Comparison of ENCODE assay signal across 20 cellular contexts in the genomic region with DNA sequence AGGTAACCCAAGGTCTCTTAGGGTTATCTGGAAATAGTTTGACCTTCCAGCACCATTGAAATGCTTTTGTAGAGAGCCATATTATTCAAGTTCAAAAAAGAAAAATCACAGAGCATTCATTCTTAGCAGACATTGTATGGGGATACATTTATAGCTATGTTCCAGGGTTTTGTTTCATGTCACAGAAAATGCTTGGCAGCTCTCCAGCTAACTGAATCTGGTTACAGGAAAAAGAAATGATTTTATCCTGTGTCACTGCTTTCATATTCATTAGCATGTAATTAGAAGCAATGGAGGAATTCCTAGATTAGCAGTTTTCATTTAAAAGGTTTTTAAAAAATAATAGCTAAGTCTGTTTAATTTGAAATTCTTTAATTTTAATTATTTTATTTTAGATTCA. TPM values are rescaled to one million over a fixed set of nuclear protein-coding genes. Genes with fewer than 3 reads are reported as not detected.
DNase-seq lines count a peak whose midpoint lies in the region; ATAC-seq lines count a peak whose summit lies in the region.
"Had no signal": no experiment of that assay in that cellular context is flagged by ENCODE, and none has a peak within 500 bp of the region (broad histone marks: within the 10 kb centered on the region; RNA-seq: fewer than 3 reads in every experiment).

No MANE protein-coding gene starts in this region.

- no peak for ATAC-seq in activated CD4-positive, alpha-beta T cell treated with anti-CD3 and anti-CD28 coated beads for 36 hours
- ATAC-seq: gastroesophageal sphincter; HepG2; left lung; stimulated activated effector memory CD8-positive, alpha-beta T cell treated with anti-CD3 and anti-CD28 coated beads, Interleukin-12 subunit alpha, Interleukin-12 subunit beta, amount 100 ng/mL, for 72 hours had no signal

- no peaks in the 10 kb centered on the region for H3K36me3 Mint-ChIP-seq in activated CD4-positive, alpha-beta T cell treated with anti-CD3 and anti-CD28 coated beads for 36 hours (ENCODE audit: low read depth)
- H3K36me3 Mint-ChIP-seq: stimulated activated effector memory CD8-positive, alpha-beta T cell treated with anti-CD3 and anti-CD28 coated beads, Interleukin-12 subunit alpha, Interleukin-12 subunit beta, amount 100 ng/mL, for 72 hours had no signal

- DNase-seq in activated CD4-positive, alpha-beta T cell treated with anti-CD3 and anti-CD28 coated beads for 36 hours = peak; percentile 42
- no peak for DNase-seq in activated CD4-positive, alpha-beta T cell treated with anti-CD3 and anti-CD28 coated beads, Interleukin-2, amount 50 U/mL, for 48 hours
- DNase-seq in NCI-H2107 treated with DMSO at 0.1 percent for 48 hours (lab: John Stamatoyannopoulos, UW; ENCODE audit: unreplicated experiment) = peak; percentile 38
- peak; percentile 32 for DNase-seq in cerebellar cortex (ENCODE audit: low spot score)
- DNase-seq in middle frontal gyrus (ENCODE audit: extremely low spot score, low spot score) = peak; percentile 46
- DNase-seq in mesenteric fat pad (ENCODE audit: low spot score) = no peak
- DNase-seq in stimulated activated CD4-positive, alpha-beta T cell treated with anti-CD3 and anti-CD28 coated beads, Interleukin-1b, Interleukin-23, amount 100 ng/mL, for 48 hours = no peak
- no peak for DNase-seq in central memory CD4-positive, alpha-beta T cell
- DNase-seq: activated CD4-positive, alpha-beta T cell treated with anti-CD3 and anti-CD28 coated beads for 1 hour; activated gamma-delta T cell treated with Interleukin-2 at 50 U/mL for 16 hours; CD4-positive, alpha-beta T cell; GOT3; left lung; MM.1S; NCI-H2081 treated with DMSO at 0.1 percent for 48 hours; NK-92 treated with Interleukin-12 subunit alpha and Interleukin-12 subunit beta, amount 100 ng/mL, for 24 hours; thyroid gland had no signal

- H3K4me1 Mint-ChIP-seq in activated CD4-positive, alpha-beta T cell treated with anti-CD3 and anti-CD28 coated beads for 36 hours = no peaks in the 10 kb centered on the region
- H3K4me1 Mint-ChIP-seq: stimulated activated effector memory CD8-positive, alpha-beta T cell treated with anti-CD3 and anti-CD28 coated beads, Interleukin-12 subunit alpha, Interleukin-12 subunit beta, amount 100 ng/mL, for 72 hours had no signal

- POLR2A ChIA-PET in activated CD4-positive, alpha-beta T cell treated with anti-CD3 and anti-CD28 coated beads for 36 hours (lab: Charles Lee) = no interaction called here

- no peak overlapping the region for H3K4me3 Mint-ChIP-seq in activated CD4-positive, alpha-beta T cell treated with anti-CD3 and anti-CD28 coated beads for 36 hours
- H3K4me3 Mint-ChIP-seq: CD4-positive, alpha-beta T cell; stimulated activated effector memory CD8-positive, alpha-beta T cell treated with anti-CD3 and anti-CD28 coated beads, Interleukin-12 subunit alpha, Interleukin-12 subunit beta, amount 100 ng/mL, for 72 hours had no signal

- CTCF ChIA-PET in activated CD4-positive, alpha-beta T cell treated with anti-CD3 and anti-CD28 coated beads for 36 hours (lab: Charles Lee) = interaction anchor here (0.6 to 1.5 kb wide), 8 partner anchors 43 to 395 kb away, joined by 3 to 6 read pairs (median 4); no protein-coding TSS in a partner anchor

- H3K27ac Mint-ChIP-seq in activated CD4-positive, alpha-beta T cell treated with anti-CD3 and anti-CD28 coated beads for 36 hours = no peak overlapping the region
- H3K27ac Mint-ChIP-seq: CD4-positive, alpha-beta T cell; stimulated activated effector memory CD8-positive, alpha-beta T cell treated with anti-CD3 and anti-CD28 coated beads, Interleukin-12 subunit alpha, Interleukin-12 subunit beta, amount 100 ng/mL, for 72 hours had no signal

- H3K27me3 Mint-ChIP-seq in activated CD4-positive, alpha-beta T cell treated with anti-CD3 and anti-CD28 coated beads for 36 hours = no peaks in the 10 kb centered on the region

- intact Hi-C loops in activated CD4-positive, alpha-beta T cell treated with anti-CD3 and anti-CD28 coated beads for 36 hours (cut with DNase I, micrococcal nuclease) = no loop called here

- no peaks in the 10 kb centered on the region for H3K9me3 Mint-ChIP-seq in activated CD4-positive, alpha-beta T cell treated with anti-CD3 and anti-CD28 coated beads for 36 hours (ENCODE audit: low read depth)
- H3K9me3 Mint-ChIP-seq: CD4-positive, alpha-beta T cell; stimulated activated effector memory CD8-positive, alpha-beta T cell treated with anti-CD3 and anti-CD28 coated beads, Interleukin-12 subunit alpha, Interleukin-12 subunit beta, amount 100 ng/mL, for 72 hours had no signal

RNA-seq across cellular contexts. Expression of a gene that starts 28.6 kb away (rescaled TPM):
- under 1 TPM; 0.02 to 0.04 TPM for total RNA-seq in activated CD4-positive, alpha-beta T cell treated with anti-CD3 and anti-CD28 coated beads for 36 hours
- total RNA-seq in mesenteric fat pad = not detected
- total RNA-seq: CD4-positive, alpha-beta T cell; HepG2 had no signal

Comparison
In these comparisons a context has a peak if more than half of its experiments do, and no peak if none do; other contexts are left out.
1. DNase-seq: peak in activated CD4-positive, alpha-beta T cell treated with anti-CD3 and anti-CD28 coated beads for 36 hours (single experiment), NCI-H2107 treated with DMSO at 0.1 percent for 48 hours (single experiment), cerebellar cortex (single experiment) and middle frontal gyrus (single experiment); none in activated CD4-positive, alpha-beta T cell treated with anti-CD3 and anti-CD28 coated beads, Interleukin-2, amount 50 U/mL, for 48 hours (0 of 2), mesenteric fat pad (single experiment), stimulated activated CD4-positive, alpha-beta T cell treated with anti-CD3 and anti-CD28 coated beads, Interleukin-1b, Interleukin-23, amount 100 ng/mL, for 48 hours (single experiment) and central memory CD4-positive, alpha-beta T cell (single experiment).